In genomic region chr1:224014328-224014649, GRCh38 we compare ENCODE assay signal across 28 cellular contexts.
"Had no signal": no experiment of that assay in that cellular context is flagged by ENCODE, and none has a peak within 500 bp of the region (broad histone marks: within the 10 kb centered on the region; RNA-seq: fewer than 3 reads in every experiment).

No MANE protein-coding gene starts in this region.

- H3K27me3 Mint-ChIP-seq: activated naive CD8-positive, alpha-beta T cell treated with anti-CD3 and anti-CD28 coated beads, Interleukin-2, amount 10 ng/mL, durations not matched to agents 7 days and 5 days; effector memory CD8-positive, alpha-beta T cell; stimulated activated naive CD8-positive, alpha-beta T cell treated with anti-CD3 and anti-CD28 coated beads, Interleukin-15, Interleukin-2, amounts not matched to agents 100 ng/mL and 50 ng/mL, for 24 hours had no signal

- H3K27ac Mint-ChIP-seq: activated naive CD4-positive, alpha-beta T cell treated with anti-CD3 and anti-CD28 coated beads for 36 hours; activated naive CD8-positive, alpha-beta T cell treated with anti-CD3 and anti-CD28 coated beads, Interleukin-2, amount 10 ng/mL, durations not matched to agents 7 days and 5 days; effector memory CD8-positive, alpha-beta T cell; nephron; stimulated activated effector memory CD8-positive, alpha-beta T cell treated with anti-CD3 and anti-CD28 coated beads, Interleukin-12 subunit alpha, Interleukin-12 subunit beta, amount 100 ng/mL, for 72 hours; stimulated activated naive CD8-positive, alpha-beta T cell treated with anti-CD3 and anti-CD28 coated beads, Interleukin-15, Interleukin-2, amounts not matched to agents 100 ng/mL and 50 ng/mL, for 24 hours had no signal

- H3K4me1 ChIP-seq: prostate gland, sigmoid colon had no signal

- H3K4me1 Mint-ChIP-seq: activated naive CD8-positive, alpha-beta T cell treated with anti-CD3 and anti-CD28 coated beads, Interleukin-2, amount 10 ng/mL, durations not matched to agents 7 days and 5 days; nephron; stimulated activated effector memory CD8-positive, alpha-beta T cell treated with anti-CD3 and anti-CD28 coated beads, Interleukin-12 subunit alpha, Interleukin-12 subunit beta, amount 100 ng/mL, for 72 hours had no signal

- ATAC-seq: effector memory CD8-positive, alpha-beta T cell; esophagus mucosa; heart right ventricle; stimulated activated effector memory CD8-positive, alpha-beta T cell treated with anti-CD3 and anti-CD28 coated beads, Interleukin-12 subunit alpha, Interleukin-12 subunit beta, amount 100 ng/mL, for 72 hours had no signal

- H3K4me3 Mint-ChIP-seq: activated naive CD4-positive, alpha-beta T cell treated with anti-CD3 and anti-CD28 coated beads for 36 hours; activated naive CD8-positive, alpha-beta T cell treated with anti-CD3 and anti-CD28 coated beads, Interleukin-2, amount 10 ng/mL, durations not matched to agents 7 days and 5 days; effector memory CD8-positive, alpha-beta T cell; nephron; stimulated activated effector memory CD8-positive, alpha-beta T cell treated with anti-CD3 and anti-CD28 coated beads, Interleukin-12 subunit alpha, Interleukin-12 subunit beta, amount 100 ng/mL, for 72 hours; stimulated activated naive CD8-positive, alpha-beta T cell treated with anti-CD3 and anti-CD28 coated beads, Interleukin-15, Interleukin-2, amounts not matched to agents 100 ng/mL and 50 ng/mL, for 24 hours had no signal

- H3K27me3 ChIP-seq: brain microvascular endothelial cell, heart right ventricle, sigmoid colon had no signal

- H3K27ac ChIP-seq: brain microvascular endothelial cell, heart right ventricle, prostate gland, sigmoid colon, thoracic aorta, VCaP had no signal

- DNase-seq: activated CD4-positive, alpha-beta T cell treated with anti-CD3 and anti-CD28 coated beads for 4 hours; activated CD4-positive, alpha-beta T cell treated with anti-CD3 and anti-CD28 coated beads, Interleukin-2, amount 50 U/mL, for 4 hours; activated CD8-positive, alpha-beta memory T cell treated with anti-CD3 and anti-CD28 coated beads for 24 hours; activated effector memory CD4-positive, alpha-beta T cell treated with anti-CD3 and anti-CD28 coated beads, Interleukin-2, amount 50 U/mL, for 16 hours; activated naive CD4-positive, alpha-beta T cell treated with anti-CD3 and anti-CD28 coated beads for 36 hours; activated naive CD8-positive, alpha-beta T cell treated with anti-CD3 and anti-CD28 coated beads, Interleukin-2, amount 10 ng/mL, durations not matched to agents 7 days and 5 days; amniotic stem cell; brain microvascular endothelial cell; caudate nucleus; cortex of kidney; effector memory CD8-positive, alpha-beta T cell; foreskin melanocyte; heart right ventricle; retina; sigmoid colon; small intestine; stimulated activated CD4-positive, alpha-beta T cell treated with anti-CD3 and anti-CD28 coated beads, Interleukin-4, amount 100 ng/mL, for 24 hours; T-helper 1 cell had no signal

- H3K9me3 Mint-ChIP-seq: effector memory CD8-positive, alpha-beta T cell; stimulated activated naive CD8-positive, alpha-beta T cell treated with anti-CD3 and anti-CD28 coated beads, Interleukin-15, Interleukin-2, amounts not matched to agents 100 ng/mL and 50 ng/mL, for 24 hours had no signal

- H3K36me3 ChIP-seq: brain microvascular endothelial cell, prostate gland, sigmoid colon, thoracic aorta had no signal

- FAIRE-seq: astrocyte, small intestine, TTC549, urothelium cell line had no signal

- H3K9me3 ChIP-seq: prostate gland had no signal

- H3K4me3 ChIP-seq: heart right ventricle, prostate gland, sigmoid colon, thoracic aorta had no signal
